11 cellular contexts compared by ENCODE assay signal in genomic region chr5:155144956-155145355, GRCh38.
"Had no signal": no experiment of that assay in that cellular context is flagged by ENCODE, and none has a peak within 500 bp of the region (broad histone marks: within the 10 kb centered on the region; RNA-seq: fewer than 3 reads in every experiment).

No MANE protein-coding gene starts in this region.

- H3K9me3 Mint-ChIP-seq: GM23338, H9, HFFc6 had no signal

- H3K4me3 ChIP-seq: GM23248, GM23338, HAP-1 had no signal

- DNase-seq: GM23248, GOT3, H7, H9, HCEC 1CT, HFFc6 had no signal

- H3K4me3 Mint-ChIP-seq: GM23338, H9, HFFc6 had no signal

- FAIRE-seq: H1, H54 had no signal

- H3K9ac ChIP-seq: GM23248 had no signal

- H3K4me1 ChIP-seq: HAP-1 had no signal

- H3K36me3 ChIP-seq: HAP-1 had no signal

- H2AFZ ChIP-seq: GM23248, GM23338 had no signal

- H3K4me2 ChIP-seq: GM23338 had no signal

- ATAC-seq: GM23338, HCT116 had no signal

- H3K27ac Mint-ChIP-seq: GM23338, H9, HFFc6 had no signal

- H3K9me3 ChIP-seq: HAP-1 had no signal

- H3K27ac ChIP-seq: GM23248 had no signal
